20 cellular contexts compared by ENCODE assay signal in the genomic region with DNA sequence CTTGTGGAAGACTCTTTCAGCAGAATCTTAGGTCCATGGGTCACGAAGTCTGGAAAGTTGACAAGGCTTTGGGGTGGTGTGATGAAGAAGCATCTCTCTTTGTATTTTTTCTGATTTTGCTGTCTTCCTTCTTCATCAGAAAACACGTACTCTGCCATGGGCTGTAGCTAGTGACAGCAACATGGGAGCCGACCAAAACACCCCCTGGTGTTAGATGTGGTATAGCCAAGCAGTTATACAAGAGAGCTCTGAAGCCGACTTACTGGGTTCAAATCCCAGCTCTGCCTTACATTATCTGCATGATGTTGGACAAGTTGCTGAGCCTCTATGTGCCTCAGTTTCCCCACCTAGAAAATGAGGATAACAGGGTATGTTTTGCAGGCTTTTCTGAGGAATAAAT. TPM values are rescaled to one million over a fixed set of nuclear protein-coding genes. Genes with fewer than 3 reads are reported as not detected.
"Had no signal": no experiment of that assay in that cellular context is flagged by ENCODE, and none has a peak within 500 bp of the region (broad histone marks: within the 10 kb centered on the region; RNA-seq: fewer than 3 reads in every experiment).

No MANE protein-coding gene starts in this region.

- H3K4me1 ChIP-seq: esophagus muscularis mucosa, heart right ventricle, left ventricle myocardium inferior, pancreas, spleen, tibial artery, upper lobe of left lung, uterus had no signal

- H3K27me3 ChIP-seq: gastrocnemius medialis, pancreas, upper lobe of left lung, uterus had no signal

- H3K36me3 ChIP-seq: esophagus muscularis mucosa, gastrocnemius medialis, heart right ventricle, left ventricle myocardium inferior, lower lobe of right lung, pancreas, spleen, tibial artery, upper lobe of left lung, uterus had no signal

- FAIRE-seq: pancreas had no signal

- H3K4me3 ChIP-seq: esophagus muscularis mucosa, gastrocnemius medialis, heart right ventricle, left ventricle myocardium inferior, lower lobe of right lung, pancreas, spleen, tibial artery, upper lobe of left lung, uterus had no signal

- H3K9me3 ChIP-seq: esophagus muscularis mucosa, gastrocnemius medialis, heart right ventricle, left ventricle myocardium inferior, lower lobe of right lung, pancreas, spleen, tibial artery, upper lobe of left lung, uterus had no signal

- H3K27ac ChIP-seq: epithelial cell of prostate, esophagus muscularis mucosa, gastrocnemius medialis, heart right ventricle, left ventricle myocardium inferior, lower lobe of right lung, pancreas, spleen, tibial artery, upper lobe of left lung, uterus had no signal

RNA-seq across cellular contexts. Expression of gene LYZL4, which starts 32.9 kb away (rescaled TPM):
- total RNA-seq: esophagus muscularis mucosa; fibroblast of villous mesenchyme; gastrocnemius medialis; heart right ventricle; left ventricle myocardium inferior; lower lobe of right lung; natural killer cell treated with Interleukin-12 subunit alpha and Interleukin-12 subunit beta and Interleukin-15 and Interleukin-18, amount 100 ng/mL, for 72 hours; occipital lobe; pancreas; progenitor cell of endocrine pancreas; sciatic nerve; skeletal muscle tissue; spleen; temporal lobe; upper lobe of left lung; uterus had no signal
- polyA plus RNA-seq: heart right ventricle, immature natural killer cell, keratinocyte, pancreas had no signal

RNA-seq across cellular contexts. Expression of gene VIPR1, which starts 59.2 kb away (rescaled TPM):
- total RNA-seq: fibroblast of villous mesenchyme had no signal
